ENCODE assay signal across 8 cellular contexts in the genomic region with DNA sequence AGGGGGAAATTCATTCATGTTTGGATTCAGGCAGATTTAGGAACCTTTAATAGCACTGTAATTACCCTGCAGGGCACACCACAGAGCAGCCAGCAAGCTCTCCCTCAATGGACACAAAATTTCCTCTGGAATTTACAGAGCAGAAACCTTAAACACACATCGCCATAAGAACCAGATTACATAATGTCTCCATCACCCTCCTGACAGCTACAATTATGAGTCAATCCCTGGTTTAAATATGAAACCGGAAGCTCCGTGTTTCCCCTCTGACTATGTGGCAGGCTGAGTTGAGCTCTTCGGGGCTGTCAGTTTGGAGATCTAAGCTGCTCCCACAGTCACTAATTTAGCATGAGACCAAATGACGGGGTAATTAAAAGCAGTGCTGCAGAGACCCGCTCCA.
DNase-seq lines count a peak whose midpoint lies in the region; ATAC-seq, FAIRE-seq and TF ChIP-seq lines count a peak whose summit lies in the region.

No MANE protein-coding gene starts in this region.

- no peaks in the 10 kb centered on the region for H3K79me2 ChIP-seq in K562 (ENCODE audit: control insufficient read depth, insufficient read depth, low read length)

- no peak for TF ChIP-seq EP300 in K562 (IDR thresholded peaks at IDR 0.05; ENCODE audit: low read length)

- no peak overlapping the region for H2AFZ ChIP-seq in K562 (ENCODE audit: low read depth, low read length)

- no TSS peak for BruUV-seq in K562 (replicated peaks; lab: Mats Ljungman, UMichigan)

- H3K36me3 ChIP-seq in K562 (ENCODE audit: control insufficient read depth, insufficient read depth, low read length) (no peaks in the 10 kb centered on the region), subcutaneous abdominal adipose tissue (ENCODE audit: control insufficient read depth in 5 of 5, insufficient read depth in 5 of 5, low read length in 5 of 5) (no peaks in the 10 kb centered on the region)

- TF ChIP-seq CTCF in AG09319 (IDR thresholded peaks at IDR 0.05; ENCODE audit: low read depth, low read length), result no peak
- TF ChIP-seq CTCF in K562 (IDR thresholded peaks at IDR 0.05 in 2 of 3, conservative IDR thresholded peaks at IDR 0.05 in 1 of 3; ENCODE audit: insufficient read depth in 2 of 3, low read depth in 1 of 3, low read length in 3 of 3), result no peak

- FAIRE-seq in K562 (lab: Jason Lieb, UNC), result no peak

- H3K9me1 ChIP-seq in K562 (ENCODE audit: control insufficient read depth, insufficient read depth, low read length), result no peaks in the 10 kb centered on the region

- TF ChIP-seq RAD21 in K562 (CRISPR knock-in tag; conservative IDR thresholded peaks at IDR 0.05 in 1 of 2, IDR thresholded peaks at IDR 0.05 in 1 of 2), result no peak

- WGBS in K562 (ENCODE audit: insufficient coverage, low coverage, missing lambda C conversion rate), result 0% methylated on average over 6 of the region's 6 CpGs

- H3K4me3 ChIP-seq in K562 (no peak overlapping the region), subcutaneous abdominal adipose tissue (ENCODE audit: low read depth in 1 of 5, low read length in 5 of 5) (peak overlapping the region; percentile 41 to 53 (median 47))

- H3K27me3 ChIP-seq in K562 (ENCODE audit: control insufficient read depth in 2 of 2, insufficient read depth in 2 of 2, low read length in 2 of 2) (peaks cover 23 to 24% of the 10 kb centered on the region in 2 experiments), subcutaneous abdominal adipose tissue (ENCODE audit: control insufficient read depth in 5 of 5, insufficient read depth in 4 of 5, low read length in 5 of 5) (no peaks in the 10 kb centered on the region)

- no peak for TF ChIP-seq POLR2A in K562 (conservative IDR thresholded peaks at IDR 0.05)

- POLR2A ChIA-PET in K562 (lab: Yijun Ruan, JAX), result interaction anchor here (0.8 to 1.0 kb wide), 3 partner anchors 8 to 307 kb away, joined by 3 read pairs; no protein-coding TSS in a partner anchor

- H3K4me1 ChIP-seq in K562 (replicated peaks in 1 of 2; ENCODE audit: control insufficient read depth in 2 of 2, insufficient read depth in 2 of 2, low read length in 2 of 2), result peaks cover 0 to 8% of the 10 kb centered on the region in 2 experiments; a peak in 3 of 5 replicates
- peaks cover 8 to 45% (median 44%) of the 10 kb centered on the region in 5 donors for H3K4me1 ChIP-seq in subcutaneous abdominal adipose tissue (ENCODE audit: control insufficient read depth in 5 of 5, insufficient read depth in 5 of 5, low read length in 5 of 5)

- DNase-seq in AG09319 (ENCODE audit: extremely low read depth, low read depth) (peak; percentile 19), NCI-H82 (lab: John Stamatoyannopoulos, UW) (peak; percentile 38), K562 (ENCODE audit: extremely low read depth in 1 of 4, low spot score in 3 of 4) (no peak), left colon (peak; percentile 27 to 53), NCI-H1436 treated with DMSO at 0.1 percent for 48 hours (lab: John Stamatoyannopoulos, UW) (no peak)

- CTCF ChIA-PET in K562 (lab: Yijun Ruan, JAX; ENCODE audit: low intra/inter-chr PET ratio), result no interaction called here

- H3K9me3 ChIP-seq in K562 (replicated peaks; ENCODE audit: control insufficient read depth, insufficient read depth, low read depth, low read length) (no peaks in the 10 kb centered on the region), subcutaneous abdominal adipose tissue (ENCODE audit: control insufficient read depth in 5 of 5, low read length in 5 of 5) (no peaks in the 10 kb centered on the region)

- in situ Hi-C loops in K562 (cut with MboI), result no loop called here

- no peak overlapping the region for H3K27ac ChIP-seq in K562 (ENCODE audit: extremely low read depth, low read depth, low read length)
- H3K27ac ChIP-seq in subcutaneous abdominal adipose tissue (ENCODE audit: low read depth, low read length), result peak overlapping the region; percentile 69

- intact Hi-C loops in K562 (cut with micrococcal nuclease) (no loop called here), left colon (cut with DNase I, micrococcal nuclease) (no loop called here)

- no peak overlapping the region for H3K9ac ChIP-seq in K562 (ENCODE audit: insufficient read depth in 1 of 2, low read depth in 2 of 2, low read length in 2 of 2)
- peak overlapping the region; percentile 19 to 69 (median 60) for H3K9ac ChIP-seq in subcutaneous abdominal adipose tissue (ENCODE audit: low read length in 5 of 5)

- ATAC-seq in GM18517 (IDR thresholded peaks at IDR 0.05; ENCODE audit: unreplicated experiment), result peak; percentile 82
- peak; percentile 68 for ATAC-seq in HG02943 (IDR thresholded peaks at IDR 0.05; ENCODE audit: low read depth, unreplicated experiment)
- no peak for ATAC-seq in K562
- ATAC-seq in left colon, result peak; percentile 52

- H4K20me1 ChIP-seq in K562 (replicated peaks; ENCODE audit: control insufficient read depth, insufficient read depth, low read length), result peaks cover 5% of the 10 kb centered on the region; the same call in 1 of the 2 replicates

- no peak overlapping the region for H3K4me2 ChIP-seq in K562 (ENCODE audit: insufficient read depth, low read length)

TF ChIP-seq in K562, 482 proteins besides CTCF, POLR2A, EP300 and RAD21:
- no peak for TF ChIP-seq RNF2 (IDR thresholded peaks at IDR 0.05)
- no peak for TF ChIP-seq ZNF143 (CRISPR knock-in tag; IDR thresholded peaks at IDR 0.05)
- TF ChIP-seq, protein P1, sequence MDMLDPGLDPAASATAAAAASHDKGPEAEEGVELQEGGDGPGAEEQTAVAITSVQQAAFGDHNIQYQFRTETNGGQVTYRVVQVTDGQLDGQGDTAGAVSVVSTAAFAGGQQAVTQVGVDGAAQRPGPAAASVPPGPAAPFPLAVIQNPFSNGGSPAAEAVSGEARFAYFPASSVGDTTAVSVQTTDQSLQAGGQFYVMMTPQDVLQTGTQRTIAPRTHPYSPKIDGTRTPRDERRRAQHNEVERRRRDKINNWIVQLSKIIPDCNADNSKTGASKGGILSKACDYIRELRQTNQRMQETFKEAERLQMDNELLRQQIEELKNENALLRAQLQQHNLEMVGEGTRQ (CRISPR knock-in tag; IDR thresholded peaks at IDR 0.05), result no peak
- TF ChIP-seq BRD4 (IDR thresholded peaks at IDR 0.05), result no peak
- no peak for TF ChIP-seq SMAD3 (CRISPR knock-in tag; conservative IDR thresholded peaks at IDR 0.05)
- TF ChIP-seq CEBPG (CRISPR knock-in tag; IDR thresholded peaks at IDR 0.05), result no peak
- TF ChIP-seq CEBPG (tag; conservative IDR thresholded peaks at IDR 0.05 in 1 of 2, IDR thresholded peaks at IDR 0.05 in 1 of 2), result 0 out of 4 replicates have a peak, but pooled peaks of 1 of the 2 experiments have one; percentile 28
- TF ChIP-seq, protein P2, sequence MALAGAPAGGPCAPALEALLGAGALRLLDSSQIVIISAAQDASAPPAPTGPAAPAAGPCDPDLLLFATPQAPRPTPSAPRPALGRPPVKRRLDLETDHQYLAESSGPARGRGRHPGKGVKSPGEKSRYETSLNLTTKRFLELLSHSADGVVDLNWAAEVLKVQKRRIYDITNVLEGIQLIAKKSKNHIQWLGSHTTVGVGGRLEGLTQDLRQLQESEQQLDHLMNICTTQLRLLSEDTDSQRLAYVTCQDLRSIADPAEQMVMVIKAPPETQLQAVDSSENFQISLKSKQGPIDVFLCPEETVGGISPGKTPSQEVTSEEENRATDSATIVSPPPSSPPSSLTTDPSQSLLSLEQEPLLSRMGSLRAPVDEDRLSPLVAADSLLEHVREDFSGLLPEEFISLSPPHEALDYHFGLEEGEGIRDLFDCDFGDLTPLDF (CRISPR knock-in tag; IDR thresholded peaks at IDR 0.05), result no peak
- TF ChIP-seq BRCA1 (IDR thresholded peaks at IDR 0.05), result no peak
- TF ChIP-seq BRCA1 (CRISPR knock-in tag; IDR thresholded peaks at IDR 0.05), result no peak
- TF ChIP-seq COPS2 (conservative IDR thresholded peaks at IDR 0.05), result no peak
- no peak for TF ChIP-seq DNMT1 (IDR thresholded peaks at IDR 0.05)
- TF ChIP-seq GABPA (tag; conservative IDR thresholded peaks at IDR 0.05; ENCODE audit: low read depth), result peak; percentile 39; the same call in 1 of the 2 replicates
- TF ChIP-seq MYBL2 (IDR thresholded peaks at IDR 0.05; ENCODE audit: low read depth), result no peak
- TF ChIP-seq MYBL2 (CRISPR knock-in tag; IDR thresholded peaks at IDR 0.05; ENCODE audit: borderline replicate concordance), result no peak

Comparison
In these comparisons a context has a peak if more than half of its experiments do, and no peak if none do; other contexts are left out.
1. DNase-seq: peak in AG09319 (single experiment), NCI-H82 (single experiment) and left colon (2 of 2); none in K562 (0 of 4) and NCI-H1436 treated with DMSO at 0.1 percent for 48 hours (single experiment).
2. H3K9ac ChIP-seq: peak in subcutaneous abdominal adipose tissue (5 of 5); none in K562 (0 of 2).